Comparison of ENCODE assay signal across 15 cellular contexts in genomic region chr7:74266191-74266963, GRCh38. TPM values are rescaled to one million over a fixed set of nuclear protein-coding genes. Genes with fewer than 3 reads are reported as not detected.
DNase-seq lines count a peak whose midpoint lies in the region; ATAC-seq, FAIRE-seq and TF ChIP-seq lines count a peak whose summit lies in the region.
"Had no signal": no experiment of that assay in that cellular context is flagged by ENCODE, and none has a peak within 500 bp of the region (broad histone marks: within the 10 kb centered on the region; RNA-seq: fewer than 3 reads in every experiment).

No MANE protein-coding gene starts in this region.

- no peaks in the 10 kb centered on the region for H3K9me3 ChIP-seq in BLaER1 treated with 17β-estradiol and CSF1 and Interleukin-3, amounts not matched to agents 10 nM and 100 nM (replicated peaks in 1 of 11)
- H3K9me3 ChIP-seq: HAP-1 had no signal

- intact Hi-C loops in MCF 10A (cut with micrococcal nuclease) = no loop called here

- peak overlapping the region in 8 of 11 experiments; percentile 25 to 65 (median 52); a peak in 14 of 22 replicates for H3K27ac ChIP-seq in BLaER1 treated with 17β-estradiol and CSF1 and Interleukin-3, amounts not matched to agents 10 nM and 100 nM

- BruUV-seq in MCF 10A (replicated peaks; lab: Mats Ljungman, UMichigan) = no TSS peak

- TF ChIP-seq CTCF in progenitor cell of endocrine pancreas (IDR thresholded peaks at IDR 0.05; ENCODE audit: unreplicated experiment) (no peak), MCF 10A (IDR thresholded peaks at IDR 0.05; ENCODE audit: unreplicated experiment) (no peak)

- DNase-seq in GM19239 (ENCODE audit: insufficient read length, low spot score) (no peak), NOMO-1 treated with DMSO at 0.1 percent for 48 hours (lab: John Stamatoyannopoulos, UW; ENCODE audit: unreplicated experiment) (peak; percentile 80), memory B cell (ENCODE audit: low spot score in 2 of 2) (no peak), progenitor cell of endocrine pancreas (ENCODE audit: low spot score, unreplicated experiment) (no peak), MCF 10A (ENCODE audit: unreplicated experiment) (no peak)
- DNase-seq in activated CD4-positive, alpha-beta T cell treated with anti-CD3 and anti-CD28 coated beads, Interleukin-2, amount 50 U/mL, for 4 hours = no peak
- DNase-seq: CD4-positive, alpha-beta T cell; DMS79; GF-D8; NCI-H1930; NCI-H2171 treated with DMSO at 0.1 percent for 48 hours; NCI-H774; SHP77 treated with DMSO at 0.1 percent for 48 hours had no signal

- no peaks in the 10 kb centered on the region for H4K20me1 ChIP-seq in BLaER1 treated with 17β-estradiol and CSF1 and Interleukin-3, amounts not matched to agents 10 nM and 100 nM

- H3K9ac ChIP-seq in BLaER1 treated with 17β-estradiol and CSF1 and Interleukin-3, amounts not matched to agents 10 nM and 100 nM = peak overlapping the region in 5 of 11 experiments; percentile 1 to 33 (median 12); a peak in 3 of 22 replicates

- CTCF ChIA-PET in MCF 10A (lab: Yijun Ruan, JAX) = interaction anchor here (0.6 to 1.0 kb wide), 3 partner anchors 127 to 199 kb away, joined by 3 read pairs; no protein-coding TSS in a partner anchor

- POLR2A ChIA-PET in MCF 10A (lab: Yijun Ruan, JAX) = no interaction called here

- H3K4me3 Mint-ChIP-seq in memory B cell (peak overlapping the region; percentile 12), progenitor cell of endocrine pancreas (ENCODE audit: low read depth) (no peak overlapping the region), MCF 10A (ENCODE audit: unreplicated experiment) (no peak overlapping the region)
- H3K4me3 Mint-ChIP-seq: CD4-positive, alpha-beta T cell had no signal

- H3K27me3 Mint-ChIP-seq in memory B cell = no peaks in the 10 kb centered on the region
- H3K27me3 Mint-ChIP-seq in progenitor cell of endocrine pancreas = peaks cover 2% of the 10 kb centered on the region
- no peaks in the 10 kb centered on the region for H3K27me3 Mint-ChIP-seq in MCF 10A (ENCODE audit: insufficient read depth, unreplicated experiment)

- H3K9me3 Mint-ChIP-seq in memory B cell = no peaks in the 10 kb centered on the region
- no peaks in the 10 kb centered on the region for H3K9me3 Mint-ChIP-seq in progenitor cell of endocrine pancreas (ENCODE audit: low read depth)
- no peaks in the 10 kb centered on the region for H3K9me3 Mint-ChIP-seq in MCF 10A (ENCODE audit: unreplicated experiment)
- H3K9me3 Mint-ChIP-seq: CD4-positive, alpha-beta T cell had no signal

- ATAC-seq in memory B cell (ENCODE audit: low read depth) = peak; percentile 21

- H3K27me3 ChIP-seq in BLaER1 treated with 17β-estradiol and CSF1 and Interleukin-3, amounts not matched to agents 10 nM and 100 nM = no peaks in the 10 kb centered on the region

- no peaks in the 10 kb centered on the region for H3K36me3 ChIP-seq in BLaER1 treated with 17β-estradiol and CSF1 and Interleukin-3, amounts not matched to agents 10 nM and 100 nM
- H3K36me3 ChIP-seq: HAP-1 had no signal

- FAIRE-seq in GM19239 (lab: Jason Lieb, UNC) = peak; percentile 55

- peak overlapping the region; percentile 44 to 92 (median 79) for H3K4me2 ChIP-seq in BLaER1 treated with 17β-estradiol and CSF1 and Interleukin-3, amounts not matched to agents 10 nM and 100 nM

- H3K4me1 ChIP-seq in BLaER1 treated with 17β-estradiol and CSF1 and Interleukin-3, amounts not matched to agents 10 nM and 100 nM = peaks cover 51 to 88% (median 83%) of the 10 kb centered on the region in 10 experiments
- H3K4me1 ChIP-seq: HAP-1 had no signal

- H3K4me1 Mint-ChIP-seq in memory B cell (peaks cover 25% of the 10 kb centered on the region), progenitor cell of endocrine pancreas (ENCODE audit: low read depth) (no peaks in the 10 kb centered on the region), MCF 10A (ENCODE audit: insufficient read depth, unreplicated experiment) (no peaks in the 10 kb centered on the region)

- H3K4me3 ChIP-seq in BLaER1 treated with 17β-estradiol and CSF1 and Interleukin-3, amounts not matched to agents 10 nM and 100 nM = no peak overlapping the region
- H3K4me3 ChIP-seq: HAP-1 had no signal

- no peaks in the 10 kb centered on the region for H3K36me3 Mint-ChIP-seq in memory B cell
- H3K36me3 Mint-ChIP-seq in progenitor cell of endocrine pancreas (ENCODE audit: insufficient read depth) = no peaks in the 10 kb centered on the region
- no peaks in the 10 kb centered on the region for H3K36me3 Mint-ChIP-seq in MCF 10A (ENCODE audit: insufficient read depth, unreplicated experiment)

- H3K27ac Mint-ChIP-seq in memory B cell (peak overlapping the region; percentile 72), progenitor cell of endocrine pancreas (no peak overlapping the region), MCF 10A (ENCODE audit: low read depth, unreplicated experiment) (no peak overlapping the region)
- H3K27ac Mint-ChIP-seq: CD4-positive, alpha-beta T cell had no signal

RNA-seq across cellular contexts. Expression of gene RFC2, which starts 12.2 kb away (rescaled TPM):
- 37.0 and 42.1 TPM in 2 replicates for total RNA-seq in progenitor cell of endocrine pancreas
- total RNA-seq in MCF 10A (2022) = 16.3 and 35.0 TPM in 2 replicates

RNA-seq across cellular contexts. Expression of gene CLIP2, which starts 22.8 kb away (rescaled TPM):
- 39.9 and 42.0 TPM in 2 replicates for total RNA-seq in progenitor cell of endocrine pancreas
- 13.7 and 14.2 TPM in 2 replicates for total RNA-seq in MCF 10A (2022)

RNA-seq across cellular contexts. Expression of gene LAT2, which starts 56.6 kb away (rescaled TPM):
- total RNA-seq in progenitor cell of endocrine pancreas = 0.89 and 1.1 TPM in 2 replicates
- 6.7 and 12.6 TPM in 2 replicates for total RNA-seq in MCF 10A (2022)
